9 cellular contexts compared by ENCODE assay signal in genomic region chr9:38026021-38026809, GRCh38. TPM values are rescaled to one million over a fixed set of nuclear protein-coding genes. Genes with fewer than 3 reads are reported as not detected.
DNase-seq lines count a peak whose midpoint lies in the region; ATAC-seq, FAIRE-seq and TF ChIP-seq lines count a peak whose summit lies in the region.
"Had no signal": no experiment of that assay in that cellular context is flagged by ENCODE, and none has a peak within 500 bp of the region (broad histone marks: within the 10 kb centered on the region; RNA-seq: fewer than 3 reads in every experiment).

No MANE protein-coding gene starts in this region.

- POLR2A ChIA-PET in endothelial cell of umbilical vein (lab: Charles Lee): interaction anchor here (0.8 to 2.2 kb wide), 2 partner anchors 18 to 21 kb away, joined by 3 to 8 read pairs; no protein-coding TSS in a partner anchor

- peak overlapping the region; percentile 97 for H3K27ac ChIP-seq in endothelial cell of umbilical vein (ENCODE audit: insufficient read depth, low read depth, low read length)
- no peak overlapping the region for H3K27ac ChIP-seq in neural progenitor cell
- H3K27ac ChIP-seq: KMS-11 had no signal

- peak; percentile 38 for ATAC-seq in GM18861 (IDR thresholded peaks at IDR 0.05; ENCODE audit: unreplicated experiment)
- ATAC-seq in GM21367 (IDR thresholded peaks at IDR 0.05; ENCODE audit: unreplicated experiment): no peak

- H3K9me3 Mint-ChIP-seq in neural progenitor cell: no peaks in the 10 kb centered on the region

- dilution Hi-C loops in endothelial cell of umbilical vein (cut with MboI; ENCODE audit: extremely low pct_ligation_motif_present, low sequenced_read_pairs): no loop called here

- CTCF ChIA-PET in endothelial cell of umbilical vein (lab: Charles Lee): interaction anchor here (0.9 to 3.2 kb wide), 17 partner anchors 9 to 135 kb away, joined by 3 to 23 read pairs (median 7); partner anchors contain the start of gene SHB

- TF ChIP-seq CTCF in endothelial cell of umbilical vein (IDR thresholded peaks at IDR 0.05; ENCODE audit: extremely low read depth in 1 of 2, insufficient read depth in 1 of 2, low read depth in 1 of 2, low read length in 2 of 2) (no peak), neural progenitor cell (IDR thresholded peaks at IDR 0.05) (no peak)

- TSS peak; percentile 80 for BruUV-seq in endothelial cell of umbilical vein (replicated peaks; lab: Mats Ljungman, UMichigan)

- TF ChIP-seq POLR2A in endothelial cell of umbilical vein (IDR thresholded peaks at IDR 0.05; ENCODE audit: low read depth, low read length): no peak

- H4K20me1 ChIP-seq in endothelial cell of umbilical vein (replicated peaks; ENCODE audit: control insufficient read depth, extremely low read depth, insufficient read depth, low read length) (no peaks in the 10 kb centered on the region), neural progenitor cell (ENCODE audit: low read depth) (no peaks in the 10 kb centered on the region)

- H3K4me1 ChIP-seq in endothelial cell of umbilical vein (ENCODE audit: control insufficient read depth, extremely low read depth, insufficient read depth, low read length) (peaks cover 35% of the 10 kb centered on the region), neural progenitor cell (peaks cover 41% of the 10 kb centered on the region)

- no peaks in the 10 kb centered on the region for H3K36me3 Mint-ChIP-seq in neural progenitor cell

- FAIRE-seq in endothelial cell of umbilical vein (lab: Jason Lieb, UNC): peak; percentile 98

- peaks cover 7% of the 10 kb centered on the region for H3F3A ChIP-seq in neural progenitor cell (ENCODE audit: low read depth)

- H2AFZ ChIP-seq in endothelial cell of umbilical vein (ENCODE audit: low read depth, low read length) (no peak overlapping the region), neural progenitor cell (replicated peaks) (no peak overlapping the region)

- intact Hi-C loops in endothelial cell of umbilical vein (cut with micrococcal nuclease): loop anchor here (1.0 kb wide), 6 partner anchors 10 to 72 kb away; partner anchors contain the start of gene SHB

- H3K4me1 Mint-ChIP-seq in neural progenitor cell: peaks cover 60% of the 10 kb centered on the region

- H3K27me3 ChIP-seq in endothelial cell of umbilical vein (ENCODE audit: control insufficient read depth in 2 of 2, insufficient read depth in 2 of 2, low read length in 2 of 2) (no peaks in the 10 kb centered on the region), neural progenitor cell (no peaks in the 10 kb centered on the region)

- H3K4me3 ChIP-seq in endothelial cell of umbilical vein (replicated peaks in 1 of 3; ENCODE audit: insufficient read depth in 1 of 3, low read depth in 1 of 3, low read length in 3 of 3) (no peak overlapping the region), neural progenitor cell (no peak overlapping the region)

- peaks cover 2% of the 10 kb centered on the region for H3K27me3 Mint-ChIP-seq in neural progenitor cell (ENCODE audit: insufficient read depth, low read depth)

- no peak overlapping the region for H3K4me3 Mint-ChIP-seq in neural progenitor cell

- peak overlapping the region; percentile 49 for H3K4me2 ChIP-seq in endothelial cell of umbilical vein (ENCODE audit: insufficient read depth, low read length)
- H3K4me2 ChIP-seq in neural progenitor cell: no peak overlapping the region
- H3K4me2 ChIP-seq: KMS-11 had no signal

- H3K36me3 ChIP-seq in endothelial cell of umbilical vein (ENCODE audit: control insufficient read depth in 2 of 2, extremely low read depth in 1 of 2, insufficient read depth in 2 of 2, low read length in 2 of 2): peaks cover 0 to 2% of the 10 kb centered on the region in 2 experiments
- no peaks in the 10 kb centered on the region for H3K36me3 ChIP-seq in neural progenitor cell

- no peaks in the 10 kb centered on the region for H3K9me1 ChIP-seq in endothelial cell of umbilical vein (replicated peaks; ENCODE audit: control insufficient read depth, extremely low read depth, insufficient read depth, low read length)

- peak; percentile 66 for DNase-seq in NCI-H2171 treated with DMSO at 0.1 percent for 48 hours (lab: John Stamatoyannopoulos, UW)
- peak; percentile 98 for DNase-seq in endothelial cell of umbilical vein (ENCODE audit: low read depth, low spot score)
- no peak for DNase-seq in neural progenitor cell (ENCODE audit: low spot score)
- no peak for DNase-seq in activated effector memory CD4-positive, alpha-beta T cell treated with Interleukin-2 at 50 U/mL for 16 hours
- DNase-seq in OCI-M1 (lab: John Stamatoyannopoulos, UW): no peak
- DNase-seq in activated CD4-positive, alpha-beta T cell treated with anti-CD3 and anti-CD28 coated beads for 1 hour: no peak

- H3K9ac ChIP-seq in endothelial cell of umbilical vein (replicated peaks; ENCODE audit: extremely low read depth, insufficient read depth, low read length) (peak overlapping the region; percentile 85), neural progenitor cell (no peak overlapping the region)
- H3K9ac ChIP-seq: KMS-11 had no signal

- peak overlapping the region; percentile 79 for H3K27ac Mint-ChIP-seq in neural progenitor cell

- H3K9me3 ChIP-seq in endothelial cell of umbilical vein (replicated peaks; ENCODE audit: control insufficient read depth, insufficient read depth, low read length): no peaks in the 10 kb centered on the region
- no peaks in the 10 kb centered on the region for H3K9me3 ChIP-seq in neural progenitor cell (ENCODE audit: low read depth)

- peaks cover 64% of the 10 kb centered on the region for H3K79me2 ChIP-seq in endothelial cell of umbilical vein (ENCODE audit: control insufficient read depth, insufficient read depth, low read length)
- H3K79me2 ChIP-seq in neural progenitor cell (ENCODE audit: low read depth): no peaks in the 10 kb centered on the region

TF ChIP-seq in endothelial cell of umbilical vein, 7 proteins besides CTCF, POLR2A, EP300 and RAD21:
- TF ChIP-seq FOS (IDR thresholded peaks at IDR 0.05; ENCODE audit: borderline replicate concordance, insufficient read depth, low read length) (peak; percentile 78), MYC (IDR thresholded peaks at IDR 0.05; ENCODE audit: low read depth, low read length) (peak; percentile 20), POLR2AphosphoS5 (IDR thresholded peaks at IDR 0.05; ENCODE audit: insufficient read depth, low read depth, low read length) (peak; percentile 92), JUN (IDR thresholded peaks at IDR 0.05; ENCODE audit: borderline replicate concordance, insufficient read depth, insufficient read length, low read depth) (peak; percentile 68), GATA2 (IDR thresholded peaks at IDR 0.05; ENCODE audit: insufficient read depth, insufficient read length, low read depth, low read length) (no peak), MAX (IDR thresholded peaks at IDR 0.05; ENCODE audit: insufficient read depth, insufficient read length) (peak; percentile 24)

RNA-seq across cellular contexts. Expression of gene SHB, which starts 42.8 kb away (rescaled TPM):
- total RNA-seq in endothelial cell of umbilical vein (22.3 and 24.9 TPM in 2 replicates), neural progenitor cell (ENCODE audit: low replicate concordance) (1.1 and 4.1 TPM in 2 replicates)
- 13.3 and 13.4 TPM in 2 replicates for polyA plus RNA-seq in endothelial cell of umbilical vein
- 14.1 and 14.4 TPM in 2 replicates for polyA plus RNA-seq in endothelial cell of umbilical vein (2011; cell fraction: cytosol; rRNA removed)
- 20.6 and 22.2 TPM in 2 replicates for polyA plus RNA-seq in endothelial cell of umbilical vein (2011; cell fraction: nucleus; rRNA removed)
- polyA plus RNA-seq in endothelial cell of umbilical vein (2012): 10.6 and 11.3 TPM in 2 replicates
- 11.6 and 14.5 TPM in 2 replicates for polyA minus RNA-seq in endothelial cell of umbilical vein
- polyA minus RNA-seq in endothelial cell of umbilical vein (2011; cell fraction: cytosol; rRNA and poly(A)+ RNA removed): 9.3 TPM
- 18.9 and 33.0 TPM in 2 replicates for polyA minus RNA-seq in endothelial cell of umbilical vein (2011; cell fraction: nucleus; rRNA and poly(A)+ RNA removed)

Comparison
In these comparisons a context has a peak if more than half of its experiments do, and no peak if none do; other contexts are left out.
1. DNase-seq: peak in NCI-H2171 treated with DMSO at 0.1 percent for 48 hours (single experiment) and endothelial cell of umbilical vein (single experiment); none in neural progenitor cell (single experiment), activated effector memory CD4-positive, alpha-beta T cell treated with Interleukin-2 at 50 U/mL for 16 hours (single experiment), OCI-M1 (single experiment) and activated CD4-positive, alpha-beta T cell treated with anti-CD3 and anti-CD28 coated beads for 1 hour (single experiment).